ENCODE assay signal across 9 cellular contexts in genomic region chr12:76143343-76144252, GRCh38. TPM values are rescaled to one million over a fixed set of nuclear protein-coding genes. Genes with fewer than 3 reads are reported as not detected.
DNase-seq lines count a peak whose midpoint lies in the region; ATAC-seq and TF ChIP-seq lines count a peak whose summit lies in the region.
"Had no signal": no experiment of that assay in that cellular context is flagged by ENCODE, and none has a peak within 500 bp of the region (broad histone marks: within the 10 kb centered on the region; RNA-seq: fewer than 3 reads in every experiment).

No MANE protein-coding gene starts in this region.

- H3K4me1 ChIP-seq in BLaER1 treated with 17β-estradiol and CSF1 and Interleukin-3, amounts not matched to agents 10 nM and 100 nM: peaks cover 12 to 19% (median 18%) of the 10 kb centered on the region in 10 experiments

- DNase-seq in T-helper 2 cell treated with Interferon-gamma antibody and Interleukin-4, amounts not matched to agents 5 μg/mL and 100 μg/mL, for 36 hours (ENCODE audit: low spot score): no peak
- DNase-seq in LoVo (ENCODE audit: low spot score) (no peak), occipital lobe (lab: John Stamatoyannopoulos, UW) (no peak), osteocyte (ENCODE audit: extremely low spot score, unreplicated experiment) (no peak), NCI-H2029 (lab: John Stamatoyannopoulos, UW) (no peak)

- H3K9me3 ChIP-seq in BLaER1 treated with 17β-estradiol and CSF1 and Interleukin-3, amounts not matched to agents 10 nM and 100 nM (replicated peaks in 1 of 11): peaks cover 2 to 7% (median 6%) of the 10 kb centered on the region in 11 experiments; a peak in 17 of 22 replicates

- H3K9me3 Mint-ChIP-seq in T-helper 2 cell treated with Interferon-gamma antibody and Interleukin-4, amounts not matched to agents 5 μg/mL and 100 μg/mL, for 36 hours: peaks cover 3% of the 10 kb centered on the region
- peaks cover 6% of the 10 kb centered on the region for H3K9me3 Mint-ChIP-seq in osteocyte (ENCODE audit: unreplicated experiment)

- no peak overlapping the region for H3K27ac Mint-ChIP-seq in T-helper 2 cell treated with Interferon-gamma antibody and Interleukin-4, amounts not matched to agents 5 μg/mL and 100 μg/mL, for 36 hours
- no peak overlapping the region for H3K27ac Mint-ChIP-seq in osteocyte (ENCODE audit: unreplicated experiment)

- peaks cover 16% of the 10 kb centered on the region for H3K4me1 Mint-ChIP-seq in T-helper 2 cell treated with Interferon-gamma antibody and Interleukin-4, amounts not matched to agents 5 μg/mL and 100 μg/mL, for 36 hours (ENCODE audit: low read depth)
- peaks cover 6% of the 10 kb centered on the region for H3K4me1 Mint-ChIP-seq in osteocyte (ENCODE audit: unreplicated experiment)

- H3K4me2 ChIP-seq in BLaER1 treated with 17β-estradiol and CSF1 and Interleukin-3, amounts not matched to agents 10 nM and 100 nM: peak overlapping the region; percentile 18 to 67 (median 44)

- H4K20me1 ChIP-seq in BLaER1 treated with 17β-estradiol and CSF1 and Interleukin-3, amounts not matched to agents 10 nM and 100 nM: no peaks in the 10 kb centered on the region

- no peaks in the 10 kb centered on the region for H3K27me3 ChIP-seq in BLaER1 treated with 17β-estradiol and CSF1 and Interleukin-3, amounts not matched to agents 10 nM and 100 nM

- no peaks in the 10 kb centered on the region for H3K36me3 ChIP-seq in BLaER1 treated with 17β-estradiol and CSF1 and Interleukin-3, amounts not matched to agents 10 nM and 100 nM

- no peaks in the 10 kb centered on the region for H3K36me3 Mint-ChIP-seq in T-helper 2 cell treated with Interferon-gamma antibody and Interleukin-4, amounts not matched to agents 5 μg/mL and 100 μg/mL, for 36 hours (ENCODE audit: low read depth)
- peaks cover 3% of the 10 kb centered on the region for H3K36me3 Mint-ChIP-seq in osteocyte (ENCODE audit: unreplicated experiment)

- peak overlapping the region; percentile 3 for H3K4me3 Mint-ChIP-seq in T-helper 2 cell treated with Interferon-gamma antibody and Interleukin-4, amounts not matched to agents 5 μg/mL and 100 μg/mL, for 36 hours
- H3K4me3 Mint-ChIP-seq in osteocyte (ENCODE audit: unreplicated experiment): no peak overlapping the region

- H3K27ac ChIP-seq in BLaER1 treated with 17β-estradiol and CSF1 and Interleukin-3, amounts not matched to agents 10 nM and 100 nM: no peak overlapping the region

- no peak for TF ChIP-seq CTCF in osteocyte (IDR thresholded peaks at IDR 0.05)

- 0 out of 22 replicates have a peak overlapping the region, but pooled peaks of 1 of the 11 experiments have one; percentile 24 for H3K9ac ChIP-seq in BLaER1 treated with 17β-estradiol and CSF1 and Interleukin-3, amounts not matched to agents 10 nM and 100 nM

- no peak overlapping the region for H3K4me3 ChIP-seq in BLaER1 treated with 17β-estradiol and CSF1 and Interleukin-3, amounts not matched to agents 10 nM and 100 nM
- H3K4me3 ChIP-seq: lung had no signal

- ATAC-seq in GM19023 (IDR thresholded peaks at IDR 0.05; ENCODE audit: unreplicated experiment) (peak; percentile 98), HG02973 (IDR thresholded peaks at IDR 0.05; ENCODE audit: unreplicated experiment) (peak; percentile 95)

- no peaks in the 10 kb centered on the region for H3K27me3 Mint-ChIP-seq in T-helper 2 cell treated with Interferon-gamma antibody and Interleukin-4, amounts not matched to agents 5 μg/mL and 100 μg/mL, for 36 hours (ENCODE audit: low read depth)
- no peaks in the 10 kb centered on the region for H3K27me3 Mint-ChIP-seq in osteocyte (ENCODE audit: unreplicated experiment)

RNA-seq across cellular contexts. Expression of gene NAP1L1, which starts 59.1 kb away (rescaled TPM):
- total RNA-seq in occipital lobe (191 TPM), osteocyte (542 and 552 TPM in 2 replicates)
